ENCODE assay signal across 15 cellular contexts in the genomic region with DNA sequence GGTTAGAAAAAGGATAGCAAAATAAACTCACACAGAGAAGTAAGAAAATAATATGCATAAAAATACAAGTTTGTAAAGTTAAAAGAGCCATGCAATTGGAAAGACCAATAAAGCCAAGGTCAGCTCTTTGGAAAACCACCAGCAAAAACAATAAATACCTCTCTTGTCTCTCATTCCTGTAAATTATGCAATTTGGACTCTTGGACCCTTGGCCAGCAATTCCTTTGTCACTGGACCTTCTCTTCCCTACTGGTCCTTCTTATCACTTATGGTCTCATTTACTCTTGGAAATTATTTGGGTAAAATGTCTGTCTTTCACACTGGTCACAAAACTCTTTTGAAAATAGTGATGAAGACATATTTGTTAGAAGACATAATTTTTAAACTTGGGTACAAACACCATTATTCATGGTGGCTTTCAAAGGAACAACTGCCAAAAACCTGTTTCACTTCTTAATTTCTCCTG.
DNase-seq lines count a peak whose midpoint lies in the region; FAIRE-seq and TF ChIP-seq lines count a peak whose summit lies in the region.
"Had no signal": no experiment of that assay in that cellular context is flagged by ENCODE, and none has a peak within 500 bp of the region (broad histone marks: within the 10 kb centered on the region; RNA-seq: fewer than 3 reads in every experiment).

No MANE protein-coding gene starts in this region.

- no peaks in the 10 kb centered on the region for H3K27me3 ChIP-seq in astrocyte (ENCODE audit: insufficient read depth, low read length)
- no peaks in the 10 kb centered on the region for H3K27me3 ChIP-seq in liver (ENCODE audit: control insufficient read depth in 4 of 4, insufficient read depth in 4 of 4, low read length in 3 of 4)
- H3K27me3 ChIP-seq in small intestine (ENCODE audit: control insufficient read depth in 2 of 2, insufficient read depth in 2 of 2, low read length in 2 of 2), result no peaks in the 10 kb centered on the region
- H3K27me3 ChIP-seq: BLaER1 treated with 17β-estradiol and CSF1 and Interleukin-3, amounts not matched to agents 10 nM and 100 nM had no signal

- H3K4me3 ChIP-seq in astrocyte (ENCODE audit: insufficient read depth, low read depth, low read length) (no peak overlapping the region), liver (ENCODE audit: low read depth in 1 of 3, low read length in 3 of 3) (no peak overlapping the region), small intestine (ENCODE audit: low read depth in 1 of 2, low read length in 2 of 2) (no peak overlapping the region)
- H3K4me3 ChIP-seq: BLaER1 treated with 17β-estradiol and CSF1 and Interleukin-3, amounts not matched to agents 10 nM and 100 nM; HAP-1 had no signal

- H3K9me3 Mint-ChIP-seq in astrocyte (ENCODE audit: unreplicated experiment), result no peaks in the 10 kb centered on the region
- H3K9me3 Mint-ChIP-seq: CD4-positive, CD25-positive, alpha-beta regulatory T cell had no signal

- H3K36me3 ChIP-seq in astrocyte (ENCODE audit: insufficient read depth, low read length) (no peaks in the 10 kb centered on the region), liver (ENCODE audit: control insufficient read depth in 4 of 4, insufficient read depth in 3 of 4, low read depth in 1 of 4, low read length in 3 of 4) (no peaks in the 10 kb centered on the region), small intestine (ENCODE audit: control insufficient read depth in 2 of 2, insufficient read depth in 2 of 2, low read length in 2 of 2) (no peaks in the 10 kb centered on the region)
- H3K36me3 ChIP-seq: BLaER1 treated with 17β-estradiol and CSF1 and Interleukin-3, amounts not matched to agents 10 nM and 100 nM; HAP-1 had no signal

- TF ChIP-seq RAD21 in liver (IDR thresholded peaks at IDR 0.05), result peak; percentile 37 to 59

- H3K4me3 Mint-ChIP-seq in astrocyte (ENCODE audit: unreplicated experiment), result no peak overlapping the region
- H3K4me3 Mint-ChIP-seq: CD4-positive, CD25-positive, alpha-beta regulatory T cell had no signal

- H2AFZ ChIP-seq in astrocyte (ENCODE audit: low read depth, low read length), result no peak overlapping the region

- DNase-seq in HuH-7 (ENCODE audit: low spot score) (peak; percentile 21), astrocyte (ENCODE audit: low read depth) (no peak), small intestine (peak; percentile 27), superior temporal gyrus (ENCODE audit: extremely low spot score) (no peak), LoVo (ENCODE audit: low spot score) (no peak), hippocampal formation (lab: John Stamatoyannopoulos, UW) (no peak)
- DNase-seq: ACHN; Calu3; CD4-positive, CD25-positive, alpha-beta regulatory T cell; DMS 273 treated with DMSO at 0.1 percent for 48 hours had no signal

- no peaks in the 10 kb centered on the region for H3K36me3 Mint-ChIP-seq in astrocyte (ENCODE audit: low read depth, unreplicated experiment)
- H3K36me3 Mint-ChIP-seq: CD4-positive, CD25-positive, alpha-beta regulatory T cell had no signal

- H4K20me1 ChIP-seq in astrocyte (ENCODE audit: insufficient read depth, low read length), result no peaks in the 10 kb centered on the region
- H4K20me1 ChIP-seq: BLaER1 treated with 17β-estradiol and CSF1 and Interleukin-3, amounts not matched to agents 10 nM and 100 nM had no signal

- TF ChIP-seq CTCF in astrocyte (IDR thresholded peaks at IDR 0.05; ENCODE audit: insufficient read depth, low read depth, low read length) (no peak), liver (IDR thresholded peaks at IDR 0.05; ENCODE audit: low read depth, low read length, missing input control) (no peak)

- H3K4me1 ChIP-seq in astrocyte (ENCODE audit: insufficient read depth, low read length) (no peaks in the 10 kb centered on the region), liver (ENCODE audit: control insufficient read depth in 4 of 4, insufficient read depth in 4 of 4, low read length in 3 of 4) (peaks cover 2 to 21% (median 16%) of the 10 kb centered on the region in 4 donors), small intestine (ENCODE audit: control insufficient read depth in 2 of 2, insufficient read depth in 1 of 2, low read depth in 1 of 2, low read length in 1 of 2) (no peaks in the 10 kb centered on the region)
- H3K4me1 ChIP-seq: BLaER1 treated with 17β-estradiol and CSF1 and Interleukin-3, amounts not matched to agents 10 nM and 100 nM; HAP-1 had no signal

- H3K4me2 ChIP-seq in astrocyte (ENCODE audit: low read length), result no peak overlapping the region
- H3K4me2 ChIP-seq: BLaER1 treated with 17β-estradiol and CSF1 and Interleukin-3, amounts not matched to agents 10 nM and 100 nM had no signal

- no peak overlapping the region for H3K27ac ChIP-seq in astrocyte (ENCODE audit: low read depth, low read length)
- H3K27ac ChIP-seq in liver (ENCODE audit: low read depth in 1 of 2, low read length in 2 of 2), result peak overlapping the region; percentile 20 to 41
- no peak overlapping the region for H3K27ac ChIP-seq in small intestine (ENCODE audit: low read depth in 1 of 2, low read length in 1 of 2)
- H3K27ac ChIP-seq: BLaER1 treated with 17β-estradiol and CSF1 and Interleukin-3, amounts not matched to agents 10 nM and 100 nM; HL-60 had no signal

- H3K9me3 ChIP-seq in astrocyte (ENCODE audit: insufficient read depth, low read depth, low read length) (no peaks in the 10 kb centered on the region), liver (ENCODE audit: control insufficient read depth in 4 of 4, low read length in 3 of 4) (no peaks in the 10 kb centered on the region), small intestine (ENCODE audit: control insufficient read depth, low read depth) (no peaks in the 10 kb centered on the region)
- H3K9me3 ChIP-seq: BLaER1 treated with 17β-estradiol and CSF1 and Interleukin-3, amounts not matched to agents 10 nM and 100 nM; HAP-1 had no signal

- no peaks in the 10 kb centered on the region for H3K27me3 Mint-ChIP-seq in astrocyte (ENCODE audit: low read depth, unreplicated experiment)
- H3K27me3 Mint-ChIP-seq: CD4-positive, CD25-positive, alpha-beta regulatory T cell had no signal

- H3K9ac ChIP-seq in astrocyte (ENCODE audit: low read length) (no peak overlapping the region), liver (ENCODE audit: low read depth in 1 of 2, low read length in 2 of 2) (no peak overlapping the region)
- H3K9ac ChIP-seq: BLaER1 treated with 17β-estradiol and CSF1 and Interleukin-3, amounts not matched to agents 10 nM and 100 nM had no signal

- FAIRE-seq in astrocyte (lab: Jason Lieb, UNC) (peak; percentile 29), small intestine (lab: Jason Lieb, UNC) (no peak)
- FAIRE-seq: H1 had no signal

- no peak overlapping the region for H3K27ac Mint-ChIP-seq in astrocyte (ENCODE audit: unreplicated experiment)
- H3K27ac Mint-ChIP-seq: CD4-positive, CD25-positive, alpha-beta regulatory T cell had no signal

- H3K4me1 Mint-ChIP-seq in astrocyte (ENCODE audit: low read depth, unreplicated experiment), result no peaks in the 10 kb centered on the region
- H3K4me1 Mint-ChIP-seq: CD4-positive, CD25-positive, alpha-beta regulatory T cell had no signal

- H3K79me2 ChIP-seq in astrocyte (ENCODE audit: insufficient read depth, low read length), result no peaks in the 10 kb centered on the region

TF ChIP-seq in liver, 16 proteins besides CTCF, POLR2A, EP300 and RAD21 (continues in another document):
- no peak for TF ChIP-seq TAF1 (conservative IDR thresholded peaks at IDR 0.05)
- TF ChIP-seq SP1 (IDR thresholded peaks at IDR 0.05), result peak; percentile 84
- TF ChIP-seq GABPA (IDR thresholded peaks at IDR 0.05 in 1 of 2, conservative IDR thresholded peaks at IDR 0.05 in 1 of 2), result peak in 1 of 2 donors; percentile 31
- TF ChIP-seq, protein P1, sequence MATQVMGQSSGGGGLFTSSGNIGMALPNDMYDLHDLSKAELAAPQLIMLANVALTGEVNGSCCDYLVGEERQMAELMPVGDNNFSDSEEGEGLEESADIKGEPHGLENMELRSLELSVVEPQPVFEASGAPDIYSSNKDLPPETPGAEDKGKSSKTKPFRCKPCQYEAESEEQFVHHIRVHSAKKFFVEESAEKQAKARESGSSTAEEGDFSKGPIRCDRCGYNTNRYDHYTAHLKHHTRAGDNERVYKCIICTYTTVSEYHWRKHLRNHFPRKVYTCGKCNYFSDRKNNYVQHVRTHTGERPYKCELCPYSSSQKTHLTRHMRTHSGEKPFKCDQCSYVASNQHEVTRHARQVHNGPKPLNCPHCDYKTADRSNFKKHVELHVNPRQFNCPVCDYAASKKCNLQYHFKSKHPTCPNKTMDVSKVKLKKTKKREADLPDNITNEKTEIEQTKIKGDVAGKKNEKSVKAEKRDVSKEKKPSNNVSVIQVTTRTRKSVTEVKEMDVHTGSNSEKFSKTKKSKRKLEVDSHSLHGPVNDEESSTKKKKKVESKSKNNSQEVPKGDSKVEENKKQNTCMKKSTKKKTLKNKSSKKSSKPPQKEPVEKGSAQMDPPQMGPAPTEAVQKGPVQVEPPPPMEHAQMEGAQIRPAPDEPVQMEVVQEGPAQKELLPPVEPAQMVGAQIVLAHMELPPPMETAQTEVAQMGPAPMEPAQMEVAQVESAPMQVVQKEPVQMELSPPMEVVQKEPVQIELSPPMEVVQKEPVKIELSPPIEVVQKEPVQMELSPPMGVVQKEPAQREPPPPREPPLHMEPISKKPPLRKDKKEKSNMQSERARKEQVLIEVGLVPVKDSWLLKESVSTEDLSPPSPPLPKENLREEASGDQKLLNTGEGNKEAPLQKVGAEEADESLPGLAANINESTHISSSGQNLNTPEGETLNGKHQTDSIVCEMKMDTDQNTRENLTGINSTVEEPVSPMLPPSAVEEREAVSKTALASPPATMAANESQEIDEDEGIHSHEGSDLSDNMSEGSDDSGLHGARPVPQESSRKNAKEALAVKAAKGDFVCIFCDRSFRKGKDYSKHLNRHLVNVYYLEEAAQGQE (IDR thresholded peaks at IDR 0.05), result peak; percentile 45
- TF ChIP-seq, protein P2, sequence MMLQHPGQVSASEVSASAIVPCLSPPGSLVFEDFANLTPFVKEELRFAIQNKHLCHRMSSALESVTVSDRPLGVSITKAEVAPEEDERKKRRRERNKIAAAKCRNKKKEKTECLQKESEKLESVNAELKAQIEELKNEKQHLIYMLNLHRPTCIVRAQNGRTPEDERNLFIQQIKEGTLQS (IDR thresholded peaks at IDR 0.05), result peak; percentile 77
- TF ChIP-seq, protein P3, sequence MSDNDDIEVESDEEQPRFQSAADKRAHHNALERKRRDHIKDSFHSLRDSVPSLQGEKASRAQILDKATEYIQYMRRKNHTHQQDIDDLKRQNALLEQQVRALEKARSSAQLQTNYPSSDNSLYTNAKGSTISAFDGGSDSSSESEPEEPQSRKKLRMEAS (IDR thresholded peaks at IDR 0.05), result peak; percentile 82
- no peak for TF ChIP-seq NR2F2 (IDR thresholded peaks at IDR 0.05)
- peak; percentile 99 to 100 for TF ChIP-seq HNF4A (conservative IDR thresholded peaks at IDR 0.05)
- TF ChIP-seq FOXA1 (IDR thresholded peaks at IDR 0.05), result no peak
- TF ChIP-seq YY1 (IDR thresholded peaks at IDR 0.05), result peak; percentile 82
- peak; percentile 90 for TF ChIP-seq HNF4G (IDR thresholded peaks at IDR 0.05)

Comparison
In these comparisons a context has a peak if more than half of its experiments do, and no peak if none do; other contexts are left out.
1. DNase-seq: peak in HuH-7 (single experiment) and small intestine (single experiment); none in astrocyte (single experiment), superior temporal gyrus (single experiment), LoVo (single experiment) and hippocampal formation (0 of 2).
2. H3K27ac ChIP-seq: peak in liver (2 of 2); none in astrocyte (single experiment) and small intestine (0 of 2).